ENCODE assay signal across 14 cellular contexts in genomic region chr1:232579461-232579860, GRCh38. TPM values are rescaled to one million over a fixed set of nuclear protein-coding genes. Genes with fewer than 3 reads are reported as not detected.
DNase-seq lines count a peak whose midpoint lies in the region; ATAC-seq and TF ChIP-seq lines count a peak whose summit lies in the region.
"Had no signal": no experiment of that assay in that cellular context is flagged by ENCODE, and none has a peak within 500 bp of the region (broad histone marks: within the 10 kb centered on the region; RNA-seq: fewer than 3 reads in every experiment).

No MANE protein-coding gene starts in this region.

- TF ChIP-seq EP300 in upper lobe of left lung (IDR thresholded peaks at IDR 0.05) = no peak

- H2BK5ac ChIP-seq in mesendoderm (ENCODE audit: low read length) = peak overlapping the region; percentile 33

- H3K4me1 ChIP-seq in left ventricle myocardium inferior = peaks cover 77% of the 10 kb centered on the region
- peaks cover 33% of the 10 kb centered on the region for H3K4me1 ChIP-seq in mesendoderm (ENCODE audit: control insufficient read depth, low read depth, low read length)
- peaks cover 33 to 58% (median 48%) of the 10 kb centered on the region in 4 donors for H3K4me1 ChIP-seq in upper lobe of left lung

- H3K79me2 ChIP-seq in mesendoderm (ENCODE audit: control insufficient read depth, insufficient read depth, low read length) = peaks cover 47% of the 10 kb centered on the region

- no peak for TF ChIP-seq POLR2A in upper lobe of left lung (IDR thresholded peaks at IDR 0.05)

- no peak overlapping the region for H3K4me3 ChIP-seq in left ventricle myocardium inferior
- H3K4me3 ChIP-seq in mesendoderm (ENCODE audit: low read length) = no peak overlapping the region
- H3K4me3 ChIP-seq in upper lobe of left lung = no peak overlapping the region

- H2BK120ac ChIP-seq in mesendoderm (ENCODE audit: low read depth, low read length) = peak overlapping the region; percentile 38

- no peaks in the 10 kb centered on the region for H3K27me3 Mint-ChIP-seq in T-cell
- H3K27me3 Mint-ChIP-seq: memory B cell had no signal

- H3K18ac ChIP-seq in mesendoderm (ENCODE audit: low read length) = peak overlapping the region; percentile 40

- H3K9me3 ChIP-seq in left ventricle myocardium inferior (replicated peaks) = no peaks in the 10 kb centered on the region
- no peaks in the 10 kb centered on the region for H3K9me3 ChIP-seq in upper lobe of left lung

- intact Hi-C loops in left ventricle myocardium inferior (cut with micrococcal nuclease) = no loop called here
- intact Hi-C loops in Right ventricle myocardium inferior (cut with DNase I) = no loop called here

- H4K5ac ChIP-seq in mesendoderm (ENCODE audit: low read length) = no peak overlapping the region

- DNase-seq in left ventricle myocardium inferior (no peak), Right ventricle myocardium inferior (ENCODE audit: missing footprints) (no peak), T-cell (no peak), mesendoderm (no peak), upper lobe of left lung (no peak), NCI-H2029 (lab: John Stamatoyannopoulos, UW) (no peak), NCI-H1436 (lab: John Stamatoyannopoulos, UW) (no peak)
- DNase-seq: hypothalamus; NCI-H510A treated with DMSO at 0.1 percent for 48 hours; stimulated activated CD4-positive, alpha-beta T cell treated with anti-CD3 and anti-CD28 coated beads, Interleukin-4, amount 100 ng/mL, for 4 hours had no signal

- no peaks in the 10 kb centered on the region for H3K36me3 Mint-ChIP-seq in T-cell
- H3K36me3 Mint-ChIP-seq: memory B cell had no signal

- no peak overlapping the region for H3K4ac ChIP-seq in mesendoderm (ENCODE audit: low read depth, low read length)

- no peak overlapping the region for H3K56ac ChIP-seq in mesendoderm (ENCODE audit: low read length)

- peaks cover 34 to 53% (median 40%) of the 10 kb centered on the region in 3 donors for H3K4me1 Mint-ChIP-seq in T-cell

- H2BK15ac ChIP-seq in mesendoderm (replicated peaks; ENCODE audit: low read depth) = peak overlapping the region; percentile 64

- H3K27ac Mint-ChIP-seq in T-cell = peak overlapping the region; percentile 84 to 85
- H3K27ac Mint-ChIP-seq: memory B cell; stimulated activated naive CD8-positive, alpha-beta T cell treated with anti-CD3 and anti-CD28 coated beads, Interleukin-15, Interleukin-2, amounts not matched to agents 100 ng/mL and 50 ng/mL, for 24 hours had no signal

- no peak overlapping the region for H3K23ac ChIP-seq in mesendoderm (ENCODE audit: low read length)

- peak overlapping the region; percentile 40 to 66 (median 47) for H3K4me3 Mint-ChIP-seq in T-cell
- H3K4me3 Mint-ChIP-seq: memory B cell; stimulated activated naive CD8-positive, alpha-beta T cell treated with anti-CD3 and anti-CD28 coated beads, Interleukin-15, Interleukin-2, amounts not matched to agents 100 ng/mL and 50 ng/mL, for 24 hours had no signal

- H3K27ac ChIP-seq in left ventricle myocardium inferior (replicated peaks) (peak overlapping the region; percentile 79), mesendoderm (ENCODE audit: low read depth, low read length) (peak overlapping the region; percentile 67), upper lobe of left lung (peak overlapping the region; percentile 57 to 86 (median 64))
- H3K27ac ChIP-seq: epithelial cell of prostate had no signal

- H2AK5ac ChIP-seq in mesendoderm (ENCODE audit: low read length) = peak overlapping the region; percentile 58

- CTCF ChIA-PET in T-cell (lab: Charles Lee) = interaction anchor here in 1 of 2 donors (0.5 to 0.9 kb wide), 2 partner anchors 18 to 48 kb away, joined by 4 to 6 read pairs; no protein-coding TSS in a partner anchor

- no peaks in the 10 kb centered on the region for H3K9me3 Mint-ChIP-seq in T-cell
- H3K9me3 Mint-ChIP-seq: stimulated activated naive CD8-positive, alpha-beta T cell treated with anti-CD3 and anti-CD28 coated beads, Interleukin-15, Interleukin-2, amounts not matched to agents 100 ng/mL and 50 ng/mL, for 24 hours had no signal

- TF ChIP-seq CTCF in left ventricle myocardium inferior (IDR thresholded peaks at IDR 0.05; ENCODE audit: borderline replicate concordance) = no peak
- TF ChIP-seq CTCF in upper lobe of left lung (IDR thresholded peaks at IDR 0.05) = no peak

- no peak overlapping the region for H3K4me2 ChIP-seq in mesendoderm (ENCODE audit: low read length)

- WGBS in mesendoderm (ENCODE audit: extremely low coverage, insufficient coverage, low lambda C conversion rate) = no CpG with 5 or more reads among the region's 1 CpG
- 19 to 30% methylated on average over 1 of the region's 1 CpG for WGBS in upper lobe of left lung, 2 donors

- no peak overlapping the region for H3K9ac ChIP-seq in mesendoderm (ENCODE audit: low read length)

- H4K8ac ChIP-seq in mesendoderm (ENCODE audit: low read depth, low read length) = peak overlapping the region; percentile 40

- no peaks in the 10 kb centered on the region for H3K27me3 ChIP-seq in left ventricle myocardium inferior (ENCODE audit: low read depth)
- H3K27me3 ChIP-seq in mesendoderm (ENCODE audit: insufficient read depth, low read length, poor library complexity) = no peaks in the 10 kb centered on the region
- H3K27me3 ChIP-seq in upper lobe of left lung = no peaks in the 10 kb centered on the region

- no peaks in the 10 kb centered on the region for H3K36me3 ChIP-seq in left ventricle myocardium inferior
- no peaks in the 10 kb centered on the region for H3K36me3 ChIP-seq in mesendoderm (ENCODE audit: control insufficient read depth, insufficient read depth, low read length)
- H3K36me3 ChIP-seq in upper lobe of left lung = no peaks in the 10 kb centered on the region

- no peak for ATAC-seq in Right ventricle myocardium inferior
- ATAC-seq in T-cell (replicated peaks in 1 of 4) = no peak
- ATAC-seq in upper lobe of left lung (ENCODE audit: low FRiP score in 2 of 2) = peak in 1 of 2 donors; percentile 44
- ATAC-seq in HG02981 (IDR thresholded peaks at IDR 0.05; ENCODE audit: unreplicated experiment) = no peak

- POLR2A ChIA-PET in T-cell (lab: Charles Lee) = interaction anchor here in 1 of 2 donors (0.6 kb wide), 1 partner anchor 48 kb away, joined by 3 read pairs; no protein-coding TSS in a partner anchor

- peaks cover 24% of the 10 kb centered on the region for H3K79me1 ChIP-seq in mesendoderm (ENCODE audit: low read length)

RNA-seq across cellular contexts. Expression of gene SIPA1L2, which starts 50.5 kb away (rescaled TPM):
- 127 TPM for total RNA-seq in left ventricle myocardium inferior
- 120 TPM for total RNA-seq in Right ventricle myocardium inferior
- 1 to 10 TPM in 4 of 5 donors, under 1 TPM in 1; 0.70 to 3.3 (median 1.2) TPM for total RNA-seq in T-cell
- polyA plus RNA-seq in mesendoderm (2013, experiment 1 of 2) = 31.7 TPM
- polyA plus RNA-seq in mesendoderm (2013, experiment 2 of 2) = 33.6 TPM
- 10 to 100 TPM; 23.3 to 51.3 (median 34.2) TPM for total RNA-seq in upper lobe of left lung

Comparison
In these comparisons a context has a peak if more than half of its experiments do, and no peak if none do; other contexts are left out.
1. RNA of gene SIPA1L2, which starts 50.5 kb away (total RNA-seq): 127 TPM in left ventricle myocardium inferior (single experiment), 120 TPM in Right ventricle myocardium inferior (single experiment) and 23.3 to 51.3 TPM in upper lobe of left lung; 0.70 to 3.3 TPM in T-cell; every median in the first group is over 4 times any median in the second.
2. Peak in every context shown above with its lines, with median percentiles within 50 percentile points of each other: H3K27ac ChIP-seq.